27 cellular contexts compared by ENCODE assay signal in genomic region chr10:130146042-130146441, GRCh38. TPM values are rescaled to one million over a fixed set of nuclear protein-coding genes. Genes with fewer than 3 reads are reported as not detected.
DNase-seq lines count a peak whose midpoint lies in the region; ATAC-seq and TF ChIP-seq lines count a peak whose summit lies in the region.
"Had no signal": no experiment of that assay in that cellular context is flagged by ENCODE, and none has a peak within 500 bp of the region (broad histone marks: within the 10 kb centered on the region; RNA-seq: fewer than 3 reads in every experiment).

No MANE protein-coding gene starts in this region.

- H3K4me1 Mint-ChIP-seq in activated CD4-positive, alpha-beta T cell treated with anti-CD3 and anti-CD28 coated beads, Interleukin-2, amount 10 ng/mL, durations not matched to agents 7 days and 5 days, result peaks cover 34% of the 10 kb centered on the region
- H3K4me1 Mint-ChIP-seq in activated CD8-positive, alpha-beta T cell treated with anti-CD3 and anti-CD28 coated beads for 36 hours (ENCODE audit: low read depth), result peaks cover 35% of the 10 kb centered on the region
- peaks cover 26% of the 10 kb centered on the region for H3K4me1 Mint-ChIP-seq in memory B cell
- peaks cover 19 to 63% (median 45%) of the 10 kb centered on the region in 7 donors for H3K4me1 Mint-ChIP-seq in naive thymus-derived CD4-positive, alpha-beta T cell

- ATAC-seq in GM21717 (IDR thresholded peaks at IDR 0.05; ENCODE audit: unreplicated experiment) (peak; percentile 38), memory B cell (ENCODE audit: low read depth) (no peak)
- no peak for ATAC-seq in activated CD8-positive, alpha-beta T cell treated with anti-CD3 and anti-CD28 coated beads for 36 hours
- no peak for ATAC-seq in naive thymus-derived CD4-positive, alpha-beta T cell
- ATAC-seq: activated CD4-positive, alpha-beta T cell treated with anti-CD3 and anti-CD28 coated beads for 36 hours; gastroesophageal sphincter; HCT116; lower lobe of right lung; stimulated activated naive B cell treated with anti-CD40 and anti-IgM and Interleukin-4, amounts not matched to agents 10 μg/mL and 1 μg/mL and 100 μg/mL, for 72 hours had no signal

- no peaks in the 10 kb centered on the region for H3K27me3 ChIP-seq in naive thymus-derived CD4-positive, alpha-beta T cell (ENCODE audit: control insufficient read depth in 2 of 2, insufficient read depth in 2 of 2, low read length in 2 of 2)
- H3K27me3 ChIP-seq: brain microvascular endothelial cell, gastroesophageal sphincter, hepatocyte, suprapubic skin had no signal

- peaks cover 11 to 13% of the 10 kb centered on the region in 2 donors for H3K4me1 ChIP-seq in naive thymus-derived CD4-positive, alpha-beta T cell (ENCODE audit: control insufficient read depth in 2 of 2, insufficient read depth in 2 of 2, low read length in 2 of 2)
- H3K4me1 ChIP-seq: lower lobe of right lung had no signal

- H3K27ac ChIP-seq in naive thymus-derived CD4-positive, alpha-beta T cell (ENCODE audit: low read depth, low read length), result no peak overlapping the region
- no peak overlapping the region for H3K27ac ChIP-seq in coronary artery
- H3K27ac ChIP-seq: 22Rv1, brain microvascular endothelial cell, gastroesophageal sphincter, hepatocyte, lower lobe of right lung, suprapubic skin had no signal

- no peak for DNase-seq in activated CD4-positive, alpha-beta T cell treated with anti-CD3 and anti-CD28 coated beads, Interleukin-2, amount 10 ng/mL, durations not matched to agents 7 days and 5 days
- no peak for DNase-seq in activated CD4-positive, alpha-beta T cell treated with anti-CD3 and anti-CD28 coated beads for 1 hour
- DNase-seq in activated CD8-positive, alpha-beta T cell treated with anti-CD3 and anti-CD28 coated beads for 36 hours, result no peak
- no peak for DNase-seq in memory B cell (ENCODE audit: low spot score in 2 of 2)
- no peak for DNase-seq in NCI-H446 (lab: John Stamatoyannopoulos, UW)
- no peak for DNase-seq in naive thymus-derived CD4-positive, alpha-beta T cell
- no peak for DNase-seq in coronary artery (ENCODE audit: low spot score)
- DNase-seq: activated CD4-positive, alpha-beta T cell treated with anti-CD3 and anti-CD28 coated beads for 36 hours; activated CD8-positive, alpha-beta memory T cell treated with anti-CD3 and anti-CD28 coated beads for 24 hours; activated gamma-delta T cell treated with Interleukin-2 at 50 U/mL for 16 hours; amniotic stem cell; brain microvascular endothelial cell; CD4-positive, CD25-positive, alpha-beta regulatory T cell; cerebellar nuclear complex; lower lobe of right lung; NCI-H146; NCI-H345; NCI-H774; stimulated activated naive B cell treated with anti-CD40 and anti-IgM and Interleukin-4, amounts not matched to agents 10 μg/mL and 1 μg/mL and 100 μg/mL, for 72 hours had no signal

- intact Hi-C loops in activated CD8-positive, alpha-beta T cell treated with anti-CD3 and anti-CD28 coated beads for 36 hours (cut with micrococcal nuclease), result no loop called here
- intact Hi-C loops in naive thymus-derived CD4-positive, alpha-beta T cell (cut with micrococcal nuclease), result no loop called here

- peak overlapping the region; percentile 15 for H3K27ac Mint-ChIP-seq in activated CD4-positive, alpha-beta T cell treated with anti-CD3 and anti-CD28 coated beads, Interleukin-2, amount 10 ng/mL, durations not matched to agents 7 days and 5 days
- peak overlapping the region; percentile 9 for H3K27ac Mint-ChIP-seq in activated CD8-positive, alpha-beta T cell treated with anti-CD3 and anti-CD28 coated beads for 36 hours
- H3K27ac Mint-ChIP-seq in memory B cell, result peak overlapping the region; percentile 79
- H3K27ac Mint-ChIP-seq in naive thymus-derived CD4-positive, alpha-beta T cell, result no peak overlapping the region
- H3K27ac Mint-ChIP-seq: activated CD4-positive, alpha-beta T cell treated with anti-CD3 and anti-CD28 coated beads for 36 hours; nephron; stimulated activated naive B cell treated with anti-CD40 and anti-IgM and Interleukin-4, amounts not matched to agents 10 μg/mL and 1 μg/mL and 100 μg/mL, for 72 hours had no signal

- no peaks in the 10 kb centered on the region for H3K27me3 Mint-ChIP-seq in activated CD4-positive, alpha-beta T cell treated with anti-CD3 and anti-CD28 coated beads, Interleukin-2, amount 10 ng/mL, durations not matched to agents 7 days and 5 days
- no peaks in the 10 kb centered on the region for H3K27me3 Mint-ChIP-seq in activated CD8-positive, alpha-beta T cell treated with anti-CD3 and anti-CD28 coated beads for 36 hours
- no peaks in the 10 kb centered on the region for H3K27me3 Mint-ChIP-seq in memory B cell
- no peaks in the 10 kb centered on the region for H3K27me3 Mint-ChIP-seq in naive thymus-derived CD4-positive, alpha-beta T cell
- H3K27me3 Mint-ChIP-seq: activated CD4-positive, alpha-beta T cell treated with anti-CD3 and anti-CD28 coated beads for 36 hours; CD4-positive, CD25-positive, alpha-beta regulatory T cell; stimulated activated naive B cell treated with anti-CD40 and anti-IgM and Interleukin-4, amounts not matched to agents 10 μg/mL and 1 μg/mL and 100 μg/mL, for 72 hours had no signal

- H3K9me3 Mint-ChIP-seq in activated CD4-positive, alpha-beta T cell treated with anti-CD3 and anti-CD28 coated beads, Interleukin-2, amount 10 ng/mL, durations not matched to agents 7 days and 5 days, result no peaks in the 10 kb centered on the region
- no peaks in the 10 kb centered on the region for H3K9me3 Mint-ChIP-seq in activated CD8-positive, alpha-beta T cell treated with anti-CD3 and anti-CD28 coated beads for 36 hours
- no peaks in the 10 kb centered on the region for H3K9me3 Mint-ChIP-seq in memory B cell
- no peaks in the 10 kb centered on the region for H3K9me3 Mint-ChIP-seq in naive thymus-derived CD4-positive, alpha-beta T cell
- H3K9me3 Mint-ChIP-seq: CD4-positive, CD25-positive, alpha-beta regulatory T cell; nephron; stimulated activated naive B cell treated with anti-CD40 and anti-IgM and Interleukin-4, amounts not matched to agents 10 μg/mL and 1 μg/mL and 100 μg/mL, for 72 hours had no signal

- TF ChIP-seq CTCF in activated CD8-positive, alpha-beta T cell treated with anti-CD3 and anti-CD28 coated beads for 36 hours (IDR thresholded peaks at IDR 0.05), result no peak
- no peak for TF ChIP-seq CTCF in coronary artery (IDR thresholded peaks at IDR 0.05)

- POLR2A ChIA-PET in activated CD4-positive, alpha-beta T cell treated with anti-CD3 and anti-CD28 coated beads, Interleukin-2, amount 10 ng/mL, durations not matched to agents 7 days and 5 days (lab: Charles Lee), result interaction anchor here (0.6 kb wide), 1 partner anchor 151 kb away, joined by 6 read pairs; no protein-coding TSS in a partner anchor
- POLR2A ChIA-PET in activated CD8-positive, alpha-beta T cell treated with anti-CD3 and anti-CD28 coated beads for 36 hours (lab: Charles Lee), result interaction anchor here (1.1 to 1.3 kb wide), 2 partner anchors 11 to 36 kb away, joined by 3 read pairs; no protein-coding TSS in a partner anchor
- POLR2A ChIA-PET in naive thymus-derived CD4-positive, alpha-beta T cell (lab: Charles Lee), result interaction anchor here (1.3 kb wide), 1 partner anchor 8 kb away, joined by 3 read pairs; no protein-coding TSS in a partner anchor

- H3K9me3 ChIP-seq in naive thymus-derived CD4-positive, alpha-beta T cell (ENCODE audit: control insufficient read depth in 2 of 3, low read length in 3 of 3), result no peaks in the 10 kb centered on the region
- H3K9me3 ChIP-seq: gastroesophageal sphincter, lower lobe of right lung, suprapubic skin had no signal

- peaks cover 51% of the 10 kb centered on the region for H3K36me3 Mint-ChIP-seq in activated CD4-positive, alpha-beta T cell treated with anti-CD3 and anti-CD28 coated beads, Interleukin-2, amount 10 ng/mL, durations not matched to agents 7 days and 5 days (ENCODE audit: low read depth)
- peaks cover 47% of the 10 kb centered on the region for H3K36me3 Mint-ChIP-seq in activated CD8-positive, alpha-beta T cell treated with anti-CD3 and anti-CD28 coated beads for 36 hours (ENCODE audit: low read depth)
- peaks cover 15% of the 10 kb centered on the region for H3K36me3 Mint-ChIP-seq in memory B cell
- peaks cover 0 to 51% (median 23%) of the 10 kb centered on the region in 5 donors for H3K36me3 Mint-ChIP-seq in naive thymus-derived CD4-positive, alpha-beta T cell

- peaks cover 0 to 23% (median 12%) of the 10 kb centered on the region in 3 experiments for H3K36me3 ChIP-seq in naive thymus-derived CD4-positive, alpha-beta T cell (ENCODE audit: control insufficient read depth in 2 of 3, insufficient read depth in 3 of 3, low read length in 3 of 3)

- H3K4me3 Mint-ChIP-seq in activated CD4-positive, alpha-beta T cell treated with anti-CD3 and anti-CD28 coated beads, Interleukin-2, amount 10 ng/mL, durations not matched to agents 7 days and 5 days, result no peak overlapping the region
- no peak overlapping the region for H3K4me3 Mint-ChIP-seq in activated CD8-positive, alpha-beta T cell treated with anti-CD3 and anti-CD28 coated beads for 36 hours
- peak overlapping the region; percentile 14 for H3K4me3 Mint-ChIP-seq in memory B cell
- peak overlapping the region in 2 of 10 donors; percentile 7 to 21 for H3K4me3 Mint-ChIP-seq in naive thymus-derived CD4-positive, alpha-beta T cell
- H3K4me3 Mint-ChIP-seq: activated CD4-positive, alpha-beta T cell treated with anti-CD3 and anti-CD28 coated beads for 36 hours; nephron; stimulated activated naive B cell treated with anti-CD40 and anti-IgM and Interleukin-4, amounts not matched to agents 10 μg/mL and 1 μg/mL and 100 μg/mL, for 72 hours had no signal

- H3K4me3 ChIP-seq in naive thymus-derived CD4-positive, alpha-beta T cell (ENCODE audit: low read length), result no peak overlapping the region
- no peak overlapping the region for H3K4me3 ChIP-seq in coronary artery
- H3K4me3 ChIP-seq: gastroesophageal sphincter, hepatocyte, lower lobe of right lung, suprapubic skin had no signal

- CTCF ChIA-PET in activated CD4-positive, alpha-beta T cell treated with anti-CD3 and anti-CD28 coated beads, Interleukin-2, amount 10 ng/mL, durations not matched to agents 7 days and 5 days (lab: Charles Lee), result interaction anchor here (0.6 to 2.3 kb wide), 2 partner anchors 9 to 11 kb away, joined by 3 to 7 read pairs; partner anchors contain the start of gene GLRX3
- CTCF ChIA-PET in activated CD8-positive, alpha-beta T cell treated with anti-CD3 and anti-CD28 coated beads for 36 hours (lab: Charles Lee), result no interaction called here
- CTCF ChIA-PET in naive thymus-derived CD4-positive, alpha-beta T cell (lab: Charles Lee), result no interaction called here

RNA-seq across cellular contexts. Expression of gene GLRX3, which starts 9.9 kb away (rescaled TPM):
- 10 to 100 TPM; 78.7 to 90.1 TPM for total RNA-seq in activated CD4-positive, alpha-beta T cell treated with anti-CD3 and anti-CD28 coated beads, Interleukin-2, amount 10 ng/mL, durations not matched to agents 7 days and 5 days
- 100 to 1,000 TPM; 109 to 121 TPM for total RNA-seq in activated CD8-positive, alpha-beta T cell treated with anti-CD3 and anti-CD28 coated beads for 36 hours
- total RNA-seq in naive thymus-derived CD4-positive, alpha-beta T cell, result 10 to 100 TPM; 30.1 to 72.9 (median 37.0) TPM
- polyA plus RNA-seq in naive thymus-derived CD4-positive, alpha-beta T cell, result 10 to 100 TPM; 69.8 to 74.7 TPM

RNA-seq across cellular contexts. Expression of gene C10orf143, which starts 35.4 kb away (rescaled TPM):
- 1 to 10 TPM; 5.5 to 5.8 TPM for total RNA-seq in activated CD4-positive, alpha-beta T cell treated with anti-CD3 and anti-CD28 coated beads, Interleukin-2, amount 10 ng/mL, durations not matched to agents 7 days and 5 days
- total RNA-seq in activated CD8-positive, alpha-beta T cell treated with anti-CD3 and anti-CD28 coated beads for 36 hours, result 1 to 10 TPM; 4.4 to 5.1 TPM
- total RNA-seq in naive thymus-derived CD4-positive, alpha-beta T cell, result 10 to 100 TPM in 3 of 5 experiments, 1 to 10 TPM in 2; 2.6 to 12.5 (median 10.2) TPM
- 10 to 100 TPM; 25.2 to 36.5 TPM for polyA plus RNA-seq in naive thymus-derived CD4-positive, alpha-beta T cell
- total RNA-seq: skeletal muscle tissue had no signal

Comparison
In these comparisons a context has a peak if more than half of its experiments do, and no peak if none do; other contexts are left out.
1. H3K27ac Mint-ChIP-seq: peak in activated CD4-positive, alpha-beta T cell treated with anti-CD3 and anti-CD28 coated beads, Interleukin-2, amount 10 ng/mL, durations not matched to agents 7 days and 5 days (single experiment), activated CD8-positive, alpha-beta T cell treated with anti-CD3 and anti-CD28 coated beads for 36 hours (single experiment) and memory B cell (single experiment); none in naive thymus-derived CD4-positive, alpha-beta T cell (0 of 9).